Comparison of ENCODE assay signal across 11 cellular contexts in genomic region chr15:77630956-77631789, GRCh38. TPM values are rescaled to one million over a fixed set of nuclear protein-coding genes. Genes with fewer than 3 reads are reported as not detected.
DNase-seq lines count a peak whose midpoint lies in the region; ATAC-seq, FAIRE-seq and TF ChIP-seq lines count a peak whose summit lies in the region.
"Had no signal": no experiment of that assay in that cellular context is flagged by ENCODE, and none has a peak within 500 bp of the region (broad histone marks: within the 10 kb centered on the region; RNA-seq: fewer than 3 reads in every experiment).

No MANE protein-coding gene starts in this region.

- H3K27me3 Mint-ChIP-seq in activated naive CD8-positive, alpha-beta T cell treated with anti-CD3 and anti-CD28 coated beads, Interleukin-2, amount 50 U/mL, for 24 hours: peaks cover 50% of the 10 kb centered on the region

- H3K4me3 Mint-ChIP-seq in activated naive CD8-positive, alpha-beta T cell treated with anti-CD3 and anti-CD28 coated beads, Interleukin-2, amount 50 U/mL, for 24 hours: no peak overlapping the region

- H3K4me1 Mint-ChIP-seq in activated naive CD8-positive, alpha-beta T cell treated with anti-CD3 and anti-CD28 coated beads, Interleukin-2, amount 50 U/mL, for 24 hours: peaks cover 8% of the 10 kb centered on the region

- peaks cover 8 to 9% of the 10 kb centered on the region in 2 donors for H3K4me1 ChIP-seq in kidney (ENCODE audit: control insufficient read depth in 1 of 2, insufficient read depth in 1 of 2, low read depth in 1 of 2, low read length in 2 of 2)

- DNase-seq in DMS53 (lab: John Stamatoyannopoulos, UW): peak; percentile 25
- DNase-seq in DMS53 treated with DMSO at 0.1 percent for 48 hours (lab: John Stamatoyannopoulos, UW; ENCODE audit: unreplicated experiment): no peak
- no peak for DNase-seq in cardiac fibroblast (ENCODE audit: low read depth in 2 of 2)
- DNase-seq in kidney: peak; percentile 66
- peak; percentile 71 for DNase-seq in superior temporal gyrus (ENCODE audit: extremely low spot score)
- no peak for DNase-seq in activated naive CD8-positive, alpha-beta T cell treated with anti-CD3 and anti-CD28 coated beads, Interleukin-2, amount 50 U/mL, for 24 hours
- DNase-seq in GF-D8 (lab: John Stamatoyannopoulos, UW): no peak
- DNase-seq in NCI-H2081 treated with DMSO at 0.1 percent for 48 hours (lab: John Stamatoyannopoulos, UW): no peak

- H3K36me3 Mint-ChIP-seq in activated naive CD8-positive, alpha-beta T cell treated with anti-CD3 and anti-CD28 coated beads, Interleukin-2, amount 50 U/mL, for 24 hours (ENCODE audit: low read depth): no peaks in the 10 kb centered on the region

- no peak overlapping the region for H3K27ac ChIP-seq in kidney (ENCODE audit: low read depth in 2 of 2, low read length in 2 of 2)
- H3K27ac ChIP-seq: epithelial cell of prostate had no signal

- H3K27ac Mint-ChIP-seq in activated naive CD8-positive, alpha-beta T cell treated with anti-CD3 and anti-CD28 coated beads, Interleukin-2, amount 50 U/mL, for 24 hours: no peak overlapping the region

- FAIRE-seq in kidney (lab: Jason Lieb, UNC): no peak
- FAIRE-seq: GM18507, urothelium cell line had no signal

- intact Hi-C loops in kidney (cut with DNase I): loop anchor here (10.0 kb wide), 1 partner anchor 194 kb away; no protein-coding TSS in a partner anchor

- H3K9me3 ChIP-seq in kidney (ENCODE audit: control insufficient read depth in 1 of 2, low read length in 2 of 2): peaks cover 0 to 3% of the 10 kb centered on the region in 2 donors

- H3K9ac ChIP-seq in kidney (ENCODE audit: low read length in 2 of 2): no peak overlapping the region

- no peaks in the 10 kb centered on the region for H3K9me3 Mint-ChIP-seq in activated naive CD8-positive, alpha-beta T cell treated with anti-CD3 and anti-CD28 coated beads, Interleukin-2, amount 50 U/mL, for 24 hours

- H3K4me3 ChIP-seq in cardiac fibroblast (replicated peaks in 1 of 2; ENCODE audit: low read depth in 2 of 2, low read length in 2 of 2) (no peak overlapping the region), kidney (ENCODE audit: low read length in 2 of 2) (peak overlapping the region in 1 of 2 donors; percentile 39)

- TF ChIP-seq CTCF in cardiac fibroblast (IDR thresholded peaks at IDR 0.05; ENCODE audit: low read depth, low read length) (peak; percentile 21), kidney (IDR thresholded peaks at IDR 0.05; ENCODE audit: borderline replicate concordance, extremely low read depth, insufficient read depth) (no peak)

- H3K36me3 ChIP-seq in kidney (ENCODE audit: control insufficient read depth in 1 of 2, insufficient read depth in 2 of 2, low read length in 2 of 2): no peaks in the 10 kb centered on the region

- ATAC-seq in activated naive CD8-positive, alpha-beta T cell treated with anti-CD3 and anti-CD28 coated beads, Interleukin-2, amount 50 U/mL, for 24 hours: no peak

RNA-seq across cellular contexts. Expression of gene LINGO1, which starts 1.5 kb away (rescaled TPM):
- total RNA-seq in kidney: 3.9 TPM
- 6.8 TPM for polyA plus RNA-seq in kidney (ENCODE audit: insufficient read depth, low read depth, low replicate concordance)

Comparison
In these comparisons a context has a peak if more than half of its experiments do, and no peak if none do; other contexts are left out.
1. DNase-seq: peak in DMS53 (single experiment), kidney (single experiment) and superior temporal gyrus (single experiment); none in DMS53 treated with DMSO at 0.1 percent for 48 hours (single experiment), cardiac fibroblast (0 of 2), activated naive CD8-positive, alpha-beta T cell treated with anti-CD3 and anti-CD28 coated beads, Interleukin-2, amount 50 U/mL, for 24 hours (single experiment), GF-D8 (single experiment) and NCI-H2081 treated with DMSO at 0.1 percent for 48 hours (single experiment).